Comparison of ENCODE assay signal across 19 cellular contexts in the genomic region with DNA sequence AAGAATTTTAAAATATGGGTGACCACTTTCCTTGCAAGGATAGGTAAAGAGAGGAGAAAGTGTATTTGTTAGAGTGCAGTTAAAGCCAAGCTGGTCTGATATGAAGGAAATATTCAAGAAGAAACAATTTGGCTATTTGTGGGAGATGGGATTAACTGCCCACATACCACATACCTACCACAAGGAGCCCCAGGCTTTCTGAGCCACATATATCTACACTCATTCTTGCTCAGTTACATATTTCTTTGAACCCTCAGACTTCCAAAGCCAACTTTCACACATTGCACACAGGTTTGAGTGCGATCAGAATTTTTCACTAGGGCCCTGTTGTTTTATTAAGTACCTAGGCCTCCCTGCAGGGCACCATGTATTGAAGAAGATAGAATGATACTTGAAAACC.
DNase-seq lines count a peak whose midpoint lies in the region; ATAC-seq, FAIRE-seq and TF ChIP-seq lines count a peak whose summit lies in the region.
"Had no signal": no experiment of that assay in that cellular context is flagged by ENCODE, and none has a peak within 500 bp of the region (broad histone marks: within the 10 kb centered on the region; RNA-seq: fewer than 3 reads in every experiment).

No MANE protein-coding gene starts in this region.

- no peaks in the 10 kb centered on the region for H3K9me3 ChIP-seq in SJCRH30 (replicated peaks)
- H3K9me3 ChIP-seq: vagina had no signal

- H3K4me3 ChIP-seq in SJCRH30 (no peak overlapping the region), fibroblast of the aortic adventitia (ENCODE audit: low read depth, low read length) (no peak overlapping the region), retinal pigment epithelial cell (ENCODE audit: low read length) (no peak overlapping the region)
- H3K4me3 ChIP-seq: skin epidermis, vagina had no signal

- H3K36me3 ChIP-seq in SJCRH30, result no peaks in the 10 kb centered on the region
- H3K36me3 ChIP-seq: vagina had no signal

- DNase-seq in HCEC 1CT, result peak; percentile 46
- peak; percentile 21 to 50 for DNase-seq in SJCRH30
- no peak for DNase-seq in fibroblast of the aortic adventitia (ENCODE audit: low read depth)
- DNase-seq in retinal pigment epithelial cell (ENCODE audit: low read depth), result no peak
- DNase-seq in NCI-H2081 treated with DMSO at 0.1 percent for 48 hours (lab: John Stamatoyannopoulos, UW), result no peak
- no peak for DNase-seq in GM12891 (ENCODE audit: insufficient read length, low spot score)
- DNase-seq: activated CD4-positive, CD25-positive, alpha-beta regulatory T cell; CD4-positive, alpha-beta memory T cell; effector CD4-positive, alpha-beta T cell; foreskin melanocyte; mesendoderm; NCI-H187 treated with DMSO at 0.1 percent for 48 hours; NCI-H774; RPMI8226 had no signal

- TF ChIP-seq POLR2A in GM12891 (IDR thresholded peaks at IDR 0.05; ENCODE audit: low read depth, low read length), result no peak

- no peak overlapping the region for H3K27ac ChIP-seq in SJCRH30
- H3K27ac ChIP-seq: HL-60, vagina had no signal

- TF ChIP-seq CTCF in fibroblast of the aortic adventitia (IDR thresholded peaks at IDR 0.05; ENCODE audit: insufficient read depth, low read length), result peak; percentile 37
- TF ChIP-seq CTCF in retinal pigment epithelial cell (conservative IDR thresholded peaks at IDR 0.05; ENCODE audit: low read depth, low read length), result peak; percentile 46

- peaks cover 52% of the 10 kb centered on the region for H3K4me1 ChIP-seq in SJCRH30

- no peak for FAIRE-seq in GM12891 (lab: Jason Lieb, UNC)
- FAIRE-seq: GM12892 had no signal

- no peaks in the 10 kb centered on the region for H3K27me3 ChIP-seq in SJCRH30
- H3K27me3 ChIP-seq: vagina had no signal

- ATAC-seq in GM18868 (IDR thresholded peaks at IDR 0.05; ENCODE audit: unreplicated experiment), result no peak

TF ChIP-seq in GM12891, 5 proteins besides CTCF, POLR2A, EP300 and RAD21:
- TF ChIP-seq TAF1 (IDR thresholded peaks at IDR 0.05; ENCODE audit: low read depth, low read length) (no peak), POLR2AphosphoS5 (IDR thresholded peaks at IDR 0.05; ENCODE audit: low read depth, low read length) (no peak), PAX5 (IDR thresholded peaks at IDR 0.05; ENCODE audit: insufficient read depth, low read length, severe bottlenecking) (no peak), POU2F2 (IDR thresholded peaks at IDR 0.05; ENCODE audit: low read depth, low read length) (no peak), SPI1 (IDR thresholded peaks at IDR 0.05; ENCODE audit: low read depth, low read length) (no peak)

Comparison
In these comparisons a context has a peak if more than half of its experiments do, and no peak if none do; other contexts are left out.
1. DNase-seq: peak in HCEC 1CT (single experiment) and SJCRH30 (2 of 2); none in fibroblast of the aortic adventitia (single experiment), retinal pigment epithelial cell (single experiment), NCI-H2081 treated with DMSO at 0.1 percent for 48 hours (single experiment) and GM12891 (single experiment).